Comparison of ENCODE assay signal across 28 cellular contexts in genomic region chr7:33707427-33707826, GRCh38.
DNase-seq lines count a peak whose midpoint lies in the region; ATAC-seq and TF ChIP-seq lines count a peak whose summit lies in the region.
"Had no signal": no experiment of that assay in that cellular context is flagged by ENCODE, and none has a peak within 500 bp of the region (broad histone marks: within the 10 kb centered on the region; RNA-seq: fewer than 3 reads in every experiment).

No MANE protein-coding gene starts in this region.

- intact Hi-C loops in aorta (cut with DNase I): no loop called here

- H3K36me3 ChIP-seq in Loucy (ENCODE audit: insufficient read depth, low read length): no peaks in the 10 kb centered on the region
- H3K36me3 ChIP-seq in aorta (ENCODE audit: control insufficient read depth in 1 of 2, insufficient read depth in 2 of 2, low read length in 1 of 2): no peaks in the 10 kb centered on the region
- H3K36me3 ChIP-seq: brain microvascular endothelial cell, lower lobe of right lung, neutrophil had no signal

- H4K20me1 ChIP-seq in Loucy (ENCODE audit: insufficient read depth, low read length, poor library complexity, severe bottlenecking): no peaks in the 10 kb centered on the region

- 64 to 72% methylated on average over 2 of the region's 2 CpGs for WGBS in aorta, 2 donors

- H3K4me1 ChIP-seq in Loucy (ENCODE audit: insufficient read depth, low read length, poor library complexity, severe bottlenecking) (peaks cover 20% of the 10 kb centered on the region), aorta (ENCODE audit: control insufficient read depth in 1 of 2, insufficient read depth in 2 of 2, low read length in 2 of 2) (no peaks in the 10 kb centered on the region)

- H3K9me3 ChIP-seq in Loucy (ENCODE audit: insufficient read depth, low read depth, low read length): no peaks in the 10 kb centered on the region
- no peaks in the 10 kb centered on the region for H3K9me3 ChIP-seq in aorta (ENCODE audit: control insufficient read depth, low read length)
- H3K9me3 ChIP-seq: lower lobe of right lung, mucosa of descending colon, neutrophil had no signal

- no peak overlapping the region for H2AFZ ChIP-seq in Loucy (ENCODE audit: low read length)

- no peaks in the 10 kb centered on the region for H3K79me2 ChIP-seq in Loucy (ENCODE audit: insufficient read depth, low read length)

- H3K4me3 ChIP-seq in Loucy (ENCODE audit: low read length, poor library complexity, severe bottlenecking) (peak overlapping the region; percentile 18), aorta (ENCODE audit: low read length in 2 of 2) (no peak overlapping the region)
- H3K4me3 ChIP-seq: lower lobe of right lung, mucosa of descending colon had no signal

- peaks cover 7% of the 10 kb centered on the region; the same call in 1 of the 2 replicates for H3F3A ChIP-seq in Loucy (ENCODE audit: low read depth)

- H3K4me2 ChIP-seq in Loucy (ENCODE audit: low read depth, low read length, poor library complexity, severe bottlenecking): peak overlapping the region; percentile 41

- H3K9ac ChIP-seq in Loucy (ENCODE audit: low read depth, low read length, poor library complexity, severe bottlenecking): no peak overlapping the region

- no peaks in the 10 kb centered on the region for H3K9me2 ChIP-seq in Loucy (replicated peaks; ENCODE audit: low read depth, low read length)

- H3K27me3 ChIP-seq in Loucy (ENCODE audit: insufficient read depth, low read length, poor library complexity, severe bottlenecking) (no peaks in the 10 kb centered on the region), aorta (ENCODE audit: control insufficient read depth in 1 of 2, insufficient read depth in 2 of 2, low read length in 1 of 2) (no peaks in the 10 kb centered on the region)
- H3K27me3 ChIP-seq: brain microvascular endothelial cell, neutrophil had no signal

- peak; percentile 89 for DNase-seq in left kidney (ENCODE audit: low read depth, low spot score)
- peak; percentile 34 for DNase-seq in retina
- DNase-seq in hypothalamus (lab: John Stamatoyannopoulos, UW): no peak
- DNase-seq in NCI-H187 treated with DMSO at 0.1 percent for 48 hours (lab: John Stamatoyannopoulos, UW): no peak
- no peak for DNase-seq in aorta
- DNase-seq: activated CD4-positive, alpha-beta T cell treated with anti-CD3 and anti-CD28 coated beads, Interleukin-2, amount 50 U/mL, for 48 hours; activated CD4-positive, CD25-positive, alpha-beta regulatory T cell; activated naive CD4-positive, alpha-beta T cell treated with anti-CD3 and anti-CD28 coated beads, Interleukin-2, amount 10 ng/mL, durations not matched to agents 7 days and 5 days; brain microvascular endothelial cell; Calu3; effector CD4-positive, alpha-beta T cell; glutamatergic neuron; Kasumi-1; kidney; lower lobe of right lung; mucosa of descending colon; MV-4-11; NCI-H226; small intestine; substantia nigra; T-helper 1 cell had no signal

- H3K27ac ChIP-seq in aorta (ENCODE audit: low read depth in 1 of 2, low read length in 2 of 2): no peak overlapping the region
- H3K27ac ChIP-seq: brain microvascular endothelial cell, lower lobe of right lung, neutrophil, RWPE1 had no signal

- ATAC-seq in GM18867 (IDR thresholded peaks at IDR 0.05; ENCODE audit: unreplicated experiment) (peak; percentile 71), aorta (ENCODE audit: low FRiP score) (no peak)
- ATAC-seq: HCT116; HepG2; lower lobe of right lung; mucosa of descending colon; stimulated activated memory B cell treated with anti-CD40 and anti-IgM and Interleukin-4, amounts not matched to agents 10 μg/mL and 1 μg/mL and 100 μg/mL, for 72 hours had no signal

- TF ChIP-seq CTCF in Loucy (conservative IDR thresholded peaks at IDR 0.05; ENCODE audit: low read length): no peak

Comparison
In these comparisons a context has a peak if more than half of its experiments do, and no peak if none do; other contexts are left out.
1. DNase-seq: peak in left kidney (single experiment) and retina (single experiment); none in hypothalamus (0 of 51), NCI-H187 treated with DMSO at 0.1 percent for 48 hours (single experiment) and aorta (0 of 2).